2 cellular contexts compared by ENCODE assay signal in genomic region chr15:57419335-57419734, GRCh38.
TF ChIP-seq lines count a peak whose summit lies in the region.

No MANE protein-coding gene starts in this region.

TF ChIP-seq in IMR-90, 13 proteins besides CTCF, POLR2A, EP300 and RAD21:
- TF ChIP-seq BHLHE40 (IDR thresholded peaks at IDR 0.05; ENCODE audit: low read depth, low read length) = no peak
- peak; percentile 76 for TF ChIP-seq MAFK (IDR thresholded peaks at IDR 0.05; ENCODE audit: low read depth, low read length)
- no peak for TF ChIP-seq FOS (IDR thresholded peaks at IDR 0.05; ENCODE audit: low read depth, low read length)
- no peak for TF ChIP-seq MXI1 (IDR thresholded peaks at IDR 0.05; ENCODE audit: borderline replicate concordance, low read depth, low read length)
- TF ChIP-seq, protein P1, sequence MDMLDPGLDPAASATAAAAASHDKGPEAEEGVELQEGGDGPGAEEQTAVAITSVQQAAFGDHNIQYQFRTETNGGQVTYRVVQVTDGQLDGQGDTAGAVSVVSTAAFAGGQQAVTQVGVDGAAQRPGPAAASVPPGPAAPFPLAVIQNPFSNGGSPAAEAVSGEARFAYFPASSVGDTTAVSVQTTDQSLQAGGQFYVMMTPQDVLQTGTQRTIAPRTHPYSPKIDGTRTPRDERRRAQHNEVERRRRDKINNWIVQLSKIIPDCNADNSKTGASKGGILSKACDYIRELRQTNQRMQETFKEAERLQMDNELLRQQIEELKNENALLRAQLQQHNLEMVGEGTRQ (IDR thresholded peaks at IDR 0.05; ENCODE audit: low read depth, low read length) = no peak
- no peak for TF ChIP-seq CEBPB (IDR thresholded peaks at IDR 0.05; ENCODE audit: low read depth, low read length)

TF ChIP-seq in liver, 16 proteins besides CTCF, POLR2A, EP300 and RAD21:
- TF ChIP-seq RXRA (IDR thresholded peaks at IDR 0.05) = no peak
- no peak for TF ChIP-seq ZBTB33 (IDR thresholded peaks at IDR 0.05)
- TF ChIP-seq TAF1 (conservative IDR thresholded peaks at IDR 0.05) = no peak
- TF ChIP-seq FOXA2 (IDR thresholded peaks at IDR 0.05) = no peak
- TF ChIP-seq SP1 (IDR thresholded peaks at IDR 0.05) = no peak
- TF ChIP-seq GABPA (IDR thresholded peaks at IDR 0.05 in 1 of 2, conservative IDR thresholded peaks at IDR 0.05 in 1 of 2) = no peak
